ENCODE assay signal across 1 cellular context in the genomic region with DNA sequence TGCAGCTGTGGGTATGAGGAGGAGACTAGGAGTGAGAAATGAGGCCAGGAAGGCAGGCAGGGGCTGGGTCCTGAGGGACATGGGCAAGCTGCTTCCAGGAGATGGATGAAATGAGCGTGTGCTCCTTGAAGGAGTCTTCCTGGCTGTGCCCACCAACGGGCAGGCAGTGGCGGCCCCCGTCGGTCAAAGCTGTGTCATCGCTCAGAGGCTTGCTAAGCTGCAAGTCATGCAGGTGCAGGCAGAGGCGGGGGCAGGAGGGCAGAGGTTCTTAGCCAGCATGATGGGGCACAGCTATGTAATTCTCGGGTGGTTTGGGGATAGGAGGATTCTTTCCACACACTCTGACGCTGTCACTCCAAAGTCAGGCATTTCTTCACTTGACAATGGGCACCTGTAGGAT.
TF ChIP-seq lines count a peak whose summit lies in the region.

No MANE protein-coding gene starts in this region.

TF ChIP-seq in GM12878, 131 proteins besides CTCF, POLR2A, EP300 and RAD21:
- TF ChIP-seq POLR2AphosphoS5 (IDR thresholded peaks at IDR 0.05; ENCODE audit: low read length) = no peak
- no peak for TF ChIP-seq TCF12 (IDR thresholded peaks at IDR 0.05; ENCODE audit: low read depth, low read length)
- no peak for TF ChIP-seq IKZF1 (conservative IDR thresholded peaks at IDR 0.05)
- TF ChIP-seq SIX5 (IDR thresholded peaks at IDR 0.05; ENCODE audit: low read depth, low read length, severe bottlenecking) = no peak
- no peak for TF ChIP-seq NR2C2 (IDR thresholded peaks at IDR 0.05; ENCODE audit: borderline replicate concordance, control insufficient read depth, insufficient read length, low read depth)
- no peak for TF ChIP-seq RB1 (IDR thresholded peaks at IDR 0.05; ENCODE audit: borderline replicate concordance)
- TF ChIP-seq ESRRA (IDR thresholded peaks at IDR 0.05; ENCODE audit: low read length) = no peak
- TF ChIP-seq HDAC2 (IDR thresholded peaks at IDR 0.05) = no peak
- TF ChIP-seq, protein P1, sequence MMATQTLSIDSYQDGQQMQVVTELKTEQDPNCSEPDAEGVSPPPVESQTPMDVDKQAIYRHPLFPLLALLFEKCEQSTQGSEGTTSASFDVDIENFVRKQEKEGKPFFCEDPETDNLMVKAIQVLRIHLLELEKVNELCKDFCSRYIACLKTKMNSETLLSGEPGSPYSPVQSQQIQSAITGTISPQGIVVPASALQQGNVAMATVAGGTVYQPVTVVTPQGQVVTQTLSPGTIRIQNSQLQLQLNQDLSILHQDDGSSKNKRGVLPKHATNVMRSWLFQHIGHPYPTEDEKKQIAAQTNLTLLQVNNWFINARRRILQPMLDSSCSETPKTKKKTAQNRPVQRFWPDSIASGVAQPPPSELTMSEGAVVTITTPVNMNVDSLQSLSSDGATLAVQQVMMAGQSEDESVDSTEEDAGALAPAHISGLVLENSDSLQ (IDR thresholded peaks at IDR 0.05) = no peak
- TF ChIP-seq, protein P2, sequence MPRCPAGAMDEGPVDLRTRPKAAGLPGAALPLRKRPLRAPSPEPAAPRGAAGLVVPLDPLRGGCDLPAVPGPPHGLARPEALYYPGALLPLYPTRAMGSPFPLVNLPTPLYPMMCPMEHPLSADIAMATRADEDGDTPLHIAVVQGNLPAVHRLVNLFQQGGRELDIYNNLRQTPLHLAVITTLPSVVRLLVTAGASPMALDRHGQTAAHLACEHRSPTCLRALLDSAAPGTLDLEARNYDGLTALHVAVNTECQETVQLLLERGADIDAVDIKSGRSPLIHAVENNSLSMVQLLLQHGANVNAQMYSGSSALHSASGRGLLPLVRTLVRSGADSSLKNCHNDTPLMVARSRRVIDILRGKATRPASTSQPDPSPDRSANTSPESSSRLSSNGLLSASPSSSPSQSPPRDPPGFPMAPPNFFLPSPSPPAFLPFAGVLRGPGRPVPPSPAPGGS (IDR thresholded peaks at IDR 0.05; ENCODE audit: borderline replicate concordance, insufficient read depth, low read depth, low read length, poor library complexity, severe bottlenecking) = no peak
- TF ChIP-seq CBX5 (IDR thresholded peaks at IDR 0.05; ENCODE audit: low read depth) = no peak
- TF ChIP-seq SMAD5 (IDR thresholded peaks at IDR 0.05; ENCODE audit: low read depth) = no peak
- TF ChIP-seq BCLAF1 (IDR thresholded peaks at IDR 0.05) = no peak
- TF ChIP-seq E2F8 (IDR thresholded peaks at IDR 0.05; ENCODE audit: low read depth, partially characterized antibody) = no peak
- TF ChIP-seq, protein P3, sequence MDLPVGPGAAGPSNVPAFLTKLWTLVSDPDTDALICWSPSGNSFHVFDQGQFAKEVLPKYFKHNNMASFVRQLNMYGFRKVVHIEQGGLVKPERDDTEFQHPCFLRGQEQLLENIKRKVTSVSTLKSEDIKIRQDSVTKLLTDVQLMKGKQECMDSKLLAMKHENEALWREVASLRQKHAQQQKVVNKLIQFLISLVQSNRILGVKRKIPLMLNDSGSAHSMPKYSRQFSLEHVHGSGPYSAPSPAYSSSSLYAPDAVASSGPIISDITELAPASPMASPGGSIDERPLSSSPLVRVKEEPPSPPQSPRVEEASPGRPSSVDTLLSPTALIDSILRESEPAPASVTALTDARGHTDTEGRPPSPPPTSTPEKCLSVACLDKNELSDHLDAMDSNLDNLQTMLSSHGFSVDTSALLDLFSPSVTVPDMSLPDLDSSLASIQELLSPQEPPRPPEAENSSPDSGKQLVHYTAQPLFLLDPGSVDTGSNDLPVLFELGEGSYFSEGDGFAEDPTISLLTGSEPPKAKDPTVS (IDR thresholded peaks at IDR 0.05; ENCODE audit: low read depth, low read length) = no peak
- TF ChIP-seq, protein P4, sequence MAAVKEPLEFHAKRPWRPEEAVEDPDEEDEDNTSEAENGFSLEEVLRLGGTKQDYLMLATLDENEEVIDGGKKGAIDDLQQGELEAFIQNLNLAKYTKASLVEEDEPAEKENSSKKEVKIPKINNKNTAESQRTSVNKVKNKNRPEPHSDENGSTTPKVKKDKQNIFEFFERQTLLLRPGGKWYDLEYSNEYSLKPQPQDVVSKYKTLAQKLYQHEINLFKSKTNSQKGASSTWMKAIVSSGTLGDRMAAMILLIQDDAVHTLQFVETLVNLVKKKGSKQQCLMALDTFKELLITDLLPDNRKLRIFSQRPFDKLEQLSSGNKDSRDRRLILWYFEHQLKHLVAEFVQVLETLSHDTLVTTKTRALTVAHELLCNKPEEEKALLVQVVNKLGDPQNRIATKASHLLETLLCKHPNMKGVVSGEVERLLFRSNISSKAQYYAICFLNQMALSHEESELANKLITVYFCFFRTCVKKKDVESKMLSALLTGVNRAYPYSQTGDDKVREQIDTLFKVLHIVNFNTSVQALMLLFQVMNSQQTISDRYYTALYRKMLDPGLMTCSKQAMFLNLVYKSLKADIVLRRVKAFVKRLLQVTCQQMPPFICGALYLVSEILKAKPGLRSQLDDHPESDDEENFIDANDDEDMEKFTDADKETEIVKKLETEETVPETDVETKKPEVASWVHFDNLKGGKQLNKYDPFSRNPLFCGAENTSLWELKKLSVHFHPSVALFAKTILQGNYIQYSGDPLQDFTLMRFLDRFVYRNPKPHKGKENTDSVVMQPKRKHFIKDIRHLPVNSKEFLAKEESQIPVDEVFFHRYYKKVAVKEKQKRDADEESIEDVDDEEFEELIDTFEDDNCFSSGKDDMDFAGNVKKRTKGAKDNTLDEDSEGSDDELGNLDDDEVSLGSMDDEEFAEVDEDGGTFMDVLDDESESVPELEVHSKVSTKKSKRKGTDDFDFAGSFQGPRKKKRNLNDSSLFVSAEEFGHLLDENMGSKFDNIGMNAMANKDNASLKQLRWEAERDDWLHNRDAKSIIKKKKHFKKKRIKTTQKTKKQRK (IDR thresholded peaks at IDR 0.05; ENCODE audit: low read depth, low read length) = no peak
TF ChIP-seq in GM12878: peak in this region for 0.
